Comparison of ENCODE assay signal across 8 cellular contexts in the genomic region with DNA sequence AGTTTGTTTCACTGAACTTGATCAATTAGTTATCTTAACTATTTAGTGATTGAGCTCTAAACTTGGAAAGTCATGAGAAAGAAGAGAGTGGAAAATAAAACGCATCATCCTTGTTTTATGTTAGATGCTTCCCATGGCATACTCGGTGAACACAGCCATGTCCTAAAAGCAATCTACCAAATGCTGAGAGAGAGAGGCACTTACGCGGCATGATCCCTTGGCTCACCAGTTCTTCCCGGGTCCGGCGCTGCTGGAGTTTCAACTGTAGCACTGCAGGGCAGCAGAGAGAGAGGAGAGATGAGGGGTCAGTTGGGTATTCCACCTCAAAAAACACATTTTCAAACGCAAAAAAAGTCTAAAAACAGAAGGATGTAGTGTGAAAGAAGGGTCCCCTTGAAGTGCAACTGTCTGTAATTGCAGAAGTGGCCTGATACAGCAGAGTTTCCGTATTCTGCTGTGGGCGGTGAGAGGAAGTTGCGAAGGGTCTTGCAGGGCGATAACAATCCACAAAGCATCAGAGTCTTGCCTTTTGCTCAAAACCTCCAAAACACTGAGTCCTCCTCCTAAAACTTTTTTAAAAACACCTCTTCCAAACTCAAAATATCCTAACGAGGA.
A peak's percentile ranks its signal among the peaks of the same experiment; 100 is the strongest.
DNase-seq lines count a peak whose midpoint lies in the region; ATAC-seq and TF ChIP-seq lines count a peak whose summit lies in the region.

No MANE protein-coding gene starts in this region.

- POLR2A ChIA-PET in CD4-positive, alpha-beta memory T cell (lab: Charles Lee; ENCODE audit: partially characterized antibody), result interaction anchor here (0.7 to 4.5 kb wide), 19 partner anchors 9 to 220 kb away, joined by 3 to 45 read pairs (median 4); a partner anchor contains a TSS

- ATAC-seq in HG02938 (IDR thresholded peaks at IDR 0.05; ENCODE audit: unreplicated experiment) (peak; percentile 54), HG03565 (IDR thresholded peaks at IDR 0.05; ENCODE audit: unreplicated experiment) (no peak)
- peak; percentile 85 for ATAC-seq in stimulated activated naive CD8-positive, alpha-beta T cell treated with anti-CD3 and anti-CD28 coated beads, Interleukin-15, Interleukin-2, amounts not matched to agents 100 U/mL and 50 U/mL, for 24 hours

- peak overlapping the region; percentile 89 to 95 (median 93) for H3K27ac Mint-ChIP-seq in CD4-positive, alpha-beta memory T cell
- peak overlapping the region; percentile 97 for H3K27ac Mint-ChIP-seq in activated CD4-positive, alpha-beta T cell treated with anti-CD3 and anti-CD28 coated beads, Interleukin-2, amount 10 ng/mL, durations not matched to agents 24 days and 14 days
- no peak overlapping the region for H3K27ac Mint-ChIP-seq in neural progenitor cell

- TF ChIP-seq CTCF in left ventricle myocardium inferior (IDR thresholded peaks at IDR 0.05; ENCODE audit: borderline replicate concordance), result no peak
- TF ChIP-seq CTCF in neural progenitor cell (IDR thresholded peaks at IDR 0.05), result no peak

- H3K79me2 ChIP-seq in neural progenitor cell (ENCODE audit: low read depth), result no peaks in the 10 kb centered on the region

- H3K9ac ChIP-seq in neural progenitor cell, result no peak overlapping the region

- DNase-seq in CD4-positive, alpha-beta memory T cell, result peak; percentile 36 to 58 (median 47)
- peak; percentile 85 for DNase-seq in activated CD4-positive, alpha-beta T cell treated with anti-CD3 and anti-CD28 coated beads, Interleukin-2, amount 10 ng/mL, durations not matched to agents 24 days and 14 days
- DNase-seq in left ventricle myocardium inferior, result no peak
- peak; percentile 59 for DNase-seq in stimulated activated naive CD8-positive, alpha-beta T cell treated with anti-CD3 and anti-CD28 coated beads, Interleukin-15, Interleukin-2, amounts not matched to agents 100 U/mL and 50 U/mL, for 24 hours
- DNase-seq in NCI-H446 treated with DMSO at 0.1 percent for 48 hours (lab: John Stamatoyannopoulos, UW), result no peak
- no peak for DNase-seq in neural progenitor cell (ENCODE audit: low spot score)

- no peaks in the 10 kb centered on the region for H3F3A ChIP-seq in neural progenitor cell (ENCODE audit: low read depth)

- no peaks in the 10 kb centered on the region for H3K9me3 Mint-ChIP-seq in CD4-positive, alpha-beta memory T cell
- H3K9me3 Mint-ChIP-seq in activated CD4-positive, alpha-beta T cell treated with anti-CD3 and anti-CD28 coated beads, Interleukin-2, amount 10 ng/mL, durations not matched to agents 24 days and 14 days, result no peaks in the 10 kb centered on the region
- no peaks in the 10 kb centered on the region for H3K9me3 Mint-ChIP-seq in neural progenitor cell

- H3K36me3 ChIP-seq in CD4-positive, alpha-beta memory T cell (ENCODE audit: insufficient read depth, low read length), result peaks cover 4% of the 10 kb centered on the region
- H3K36me3 ChIP-seq in left ventricle myocardium inferior (peaks cover 15% of the 10 kb centered on the region), neural progenitor cell (no peaks in the 10 kb centered on the region)

- H3K4me3 Mint-ChIP-seq in CD4-positive, alpha-beta memory T cell, result peak overlapping the region; percentile 78 to 99 (median 98)
- peak overlapping the region; percentile 98 for H3K4me3 Mint-ChIP-seq in activated CD4-positive, alpha-beta T cell treated with anti-CD3 and anti-CD28 coated beads, Interleukin-2, amount 10 ng/mL, durations not matched to agents 24 days and 14 days
- H3K4me3 Mint-ChIP-seq in neural progenitor cell, result no peak overlapping the region

- no peaks in the 10 kb centered on the region for H3K27me3 ChIP-seq in CD4-positive, alpha-beta memory T cell (ENCODE audit: insufficient read depth, low read length)
- no peaks in the 10 kb centered on the region for H3K27me3 ChIP-seq in left ventricle myocardium inferior (ENCODE audit: low read depth)
- no peaks in the 10 kb centered on the region for H3K27me3 ChIP-seq in neural progenitor cell

- H3K4me1 Mint-ChIP-seq in CD4-positive, alpha-beta memory T cell, result peaks cover 48 to 70% (median 61%) of the 10 kb centered on the region in 4 donors
- H3K4me1 Mint-ChIP-seq in activated CD4-positive, alpha-beta T cell treated with anti-CD3 and anti-CD28 coated beads, Interleukin-2, amount 10 ng/mL, durations not matched to agents 24 days and 14 days, result peaks cover 48% of the 10 kb centered on the region
- H3K4me1 Mint-ChIP-seq in neural progenitor cell, result no peaks in the 10 kb centered on the region

- no peak overlapping the region for H2AFZ ChIP-seq in neural progenitor cell (replicated peaks)

- no peaks in the 10 kb centered on the region for H3K9me3 ChIP-seq in CD4-positive, alpha-beta memory T cell (ENCODE audit: control insufficient read depth in 1 of 2, low read length in 2 of 2)
- no peaks in the 10 kb centered on the region for H3K9me3 ChIP-seq in left ventricle myocardium inferior (replicated peaks)
- no peaks in the 10 kb centered on the region for H3K9me3 ChIP-seq in neural progenitor cell (ENCODE audit: low read depth)

- H3K36me3 Mint-ChIP-seq in CD4-positive, alpha-beta memory T cell, result peaks cover 21% of the 10 kb centered on the region in 2 donors
- peaks cover 21% of the 10 kb centered on the region for H3K36me3 Mint-ChIP-seq in activated CD4-positive, alpha-beta T cell treated with anti-CD3 and anti-CD28 coated beads, Interleukin-2, amount 10 ng/mL, durations not matched to agents 24 days and 14 days (ENCODE audit: low read depth)
- peaks cover 9% of the 10 kb centered on the region for H3K36me3 Mint-ChIP-seq in neural progenitor cell

- intact Hi-C loops in CD4-positive, alpha-beta memory T cell (cut with micrococcal nuclease), result loop anchor here (2.0 kb wide), 1 partner anchor 26 kb away; no protein-coding TSS in a partner anchor
- intact Hi-C loops in activated CD4-positive, alpha-beta T cell treated with anti-CD3 and anti-CD28 coated beads, Interleukin-2, amount 10 ng/mL, durations not matched to agents 24 days and 14 days (cut with micrococcal nuclease), result loop anchor here (2.0 kb wide), 2 partner anchors 24 to 56 kb away; no protein-coding TSS in a partner anchor
- intact Hi-C loops in left ventricle myocardium inferior (cut with micrococcal nuclease), result no loop called here

- no peak overlapping the region for H3K4me2 ChIP-seq in neural progenitor cell

- no peaks in the 10 kb centered on the region for H3K27me3 Mint-ChIP-seq in CD4-positive, alpha-beta memory T cell
- no peaks in the 10 kb centered on the region for H3K27me3 Mint-ChIP-seq in activated CD4-positive, alpha-beta T cell treated with anti-CD3 and anti-CD28 coated beads, Interleukin-2, amount 10 ng/mL, durations not matched to agents 24 days and 14 days
- no peaks in the 10 kb centered on the region for H3K27me3 Mint-ChIP-seq in neural progenitor cell (ENCODE audit: insufficient read depth, low read depth)

- H4K20me1 ChIP-seq in neural progenitor cell (ENCODE audit: low read depth), result no peaks in the 10 kb centered on the region

- peak overlapping the region; percentile 64 for H3K27ac ChIP-seq in CD4-positive, alpha-beta memory T cell (ENCODE audit: low read depth, low read length)
- H3K27ac ChIP-seq in left ventricle myocardium inferior (replicated peaks) (peak overlapping the region; percentile 43), neural progenitor cell (no peak overlapping the region)

- CTCF ChIA-PET in CD4-positive, alpha-beta memory T cell (lab: Charles Lee; ENCODE audit: partially characterized antibody), result interaction anchor here (0.7 to 4.5 kb wide), 5 partner anchors 9 to 66 kb away, joined by 3 to 30 read pairs (median 6); no protein-coding TSS in a partner anchor

- peak overlapping the region; percentile 59 to 75 for H3K4me3 ChIP-seq in CD4-positive, alpha-beta memory T cell (ENCODE audit: low read length in 2 of 2)
- peak overlapping the region; percentile 38 for H3K4me3 ChIP-seq in left ventricle myocardium inferior
- H3K4me3 ChIP-seq in neural progenitor cell, result no peak overlapping the region

- peaks cover 57% of the 10 kb centered on the region for H3K4me1 ChIP-seq in CD4-positive, alpha-beta memory T cell (ENCODE audit: insufficient read depth, low read length)
- H3K4me1 ChIP-seq in left ventricle myocardium inferior (peaks cover 26% of the 10 kb centered on the region), neural progenitor cell (no peaks in the 10 kb centered on the region)

Comparison
In these comparisons a context has a peak if more than half of its experiments do, and no peak if none do; other contexts are left out.
1. DNase-seq: peak in CD4-positive, alpha-beta memory T cell (5 of 5), activated CD4-positive, alpha-beta T cell treated with anti-CD3 and anti-CD28 coated beads, Interleukin-2, amount 10 ng/mL, durations not matched to agents 24 days and 14 days (single experiment) and stimulated activated naive CD8-positive, alpha-beta T cell treated with anti-CD3 and anti-CD28 coated beads, Interleukin-15, Interleukin-2, amounts not matched to agents 100 U/mL and 50 U/mL, for 24 hours (single experiment); none in left ventricle myocardium inferior (single experiment), NCI-H446 treated with DMSO at 0.1 percent for 48 hours (single experiment) and neural progenitor cell (single experiment).